Comparison of ENCODE assay signal across 8 cellular contexts in genomic region chr17:7841622-7842379, GRCh38. TPM values are rescaled to one million over a fixed set of nuclear protein-coding genes. Genes with fewer than 3 reads are reported as not detected.
DNase-seq lines count a peak whose midpoint lies in the region; ATAC-seq and TF ChIP-seq lines count a peak whose summit lies in the region.

No MANE protein-coding gene starts in this region.

- ATAC-seq in GM21786 (IDR thresholded peaks at IDR 0.05; ENCODE audit: unreplicated experiment), result no peak

- H3K4me3 ChIP-seq in ascending aorta (peak overlapping the region; percentile 80 to 88), hepatocyte (peak overlapping the region; percentile 73), retinal pigment epithelial cell (ENCODE audit: low read length) (peak overlapping the region; percentile 82)

- no peaks in the 10 kb centered on the region for H3K9me3 ChIP-seq in ascending aorta
- no peaks in the 10 kb centered on the region for H3K9me3 ChIP-seq in hepatocyte (ENCODE audit: low read depth)

- H3K9me2 ChIP-seq in hepatocyte (replicated peaks; ENCODE audit: insufficient read depth), result no peaks in the 10 kb centered on the region

- H3K27me3 ChIP-seq in ascending aorta (no peaks in the 10 kb centered on the region), hepatocyte (no peaks in the 10 kb centered on the region)

- no peak overlapping the region for H2AFZ ChIP-seq in hepatocyte

- H3K79me2 ChIP-seq in hepatocyte, result peaks cover 70% of the 10 kb centered on the region

- H3K27ac ChIP-seq in ascending aorta (peak overlapping the region; percentile 97 to 99), hepatocyte (peak overlapping the region; percentile 99)

- H3K4me1 ChIP-seq in ascending aorta (peaks cover 8 to 35% of the 10 kb centered on the region in 2 donors), hepatocyte (ENCODE audit: insufficient read depth) (peaks cover 36% of the 10 kb centered on the region)

- peak overlapping the region; percentile 94 for H3K4me2 ChIP-seq in hepatocyte

- intact Hi-C loops in ascending aorta (cut with DNase I), result loop anchor here (2.0 to 10.0 kb wide), 7 partner anchors 155 to 827 kb away; partner anchors contain the start of genes FXR2, KCTD11, PHF23 and RNASEK

- peaks cover 52% of the 10 kb centered on the region for H4K20me1 ChIP-seq in hepatocyte (ENCODE audit: insufficient read depth, poor library complexity, severe bottlenecking)

- DNase-seq in DMS79 treated with DMSO at 0.1 percent for 48 hours (lab: John Stamatoyannopoulos, UW), result peak; percentile 89
- peak; percentile 78 for DNase-seq in HCEC 1CT
- DNase-seq in NCI-H146 (lab: John Stamatoyannopoulos, UW), result peak; percentile 86
- peak; percentile 80 for DNase-seq in T-helper 22 cell (ENCODE audit: low read depth)
- DNase-seq in ascending aorta (ENCODE audit: low spot score in 2 of 2), result peak; percentile 88 to 97
- peak; percentile 97 for DNase-seq in hepatocyte (ENCODE audit: low spot score)
- DNase-seq in retinal pigment epithelial cell (ENCODE audit: low read depth), result peak; percentile 66

- peaks cover 6 to 10% of the 10 kb centered on the region in 2 donors for H3K36me3 ChIP-seq in ascending aorta
- no peaks in the 10 kb centered on the region for H3K36me3 ChIP-seq in hepatocyte (replicated peaks; ENCODE audit: insufficient read depth, low read depth)

- TF ChIP-seq CTCF in ascending aorta (IDR thresholded peaks at IDR 0.05) (peak; percentile 6 to 57 (median 21)), hepatocyte (IDR thresholded peaks at IDR 0.05; ENCODE audit: poor library complexity) (peak; percentile 42), retinal pigment epithelial cell (conservative IDR thresholded peaks at IDR 0.05; ENCODE audit: low read depth, low read length) (no peak)

- WGBS in hepatocyte (ENCODE audit: low lambda C conversion rate, missing lambda C conversion rate), result 1% methylated on average over 35 of the region's 69 CpGs

RNA-seq across cellular contexts. Expression of gene KDM6B, which starts 7.8 kb away (rescaled TPM):
- total RNA-seq in ascending aorta, result 20.0 TPM
- 3.3 and 5.9 TPM in 2 replicates for total RNA-seq in hepatocyte
- 10.2 and 11.3 TPM in 2 replicates for polyA plus RNA-seq in hepatocyte

RNA-seq across cellular contexts. Expression of gene TMEM88, which starts 13.1 kb away (rescaled TPM):
- total RNA-seq in ascending aorta, result 223 TPM
- 59.6 and 73.3 TPM in 2 replicates for total RNA-seq in hepatocyte
- 241 and 328 TPM in 2 replicates for polyA plus RNA-seq in hepatocyte

RNA-seq across cellular contexts. Expression of gene NAA38, which starts 15.6 kb away (rescaled TPM):
- total RNA-seq in ascending aorta (59.0 TPM), hepatocyte (49.2 and 66.0 TPM in 2 replicates)
- 147 and 154 TPM in 2 replicates for polyA plus RNA-seq in hepatocyte

RNA-seq across cellular contexts. Expression of gene CYB5D1, which starts 16.0 kb away (rescaled TPM):
- total RNA-seq in ascending aorta (0.21 TPM), hepatocyte (9.1 and 14.1 TPM in 2 replicates)
- 12.2 and 15.1 TPM in 2 replicates for polyA plus RNA-seq in hepatocyte

RNA-seq across cellular contexts. Expression of gene CHD3, which starts 46.8 kb away (rescaled TPM):
- total RNA-seq in ascending aorta (102 TPM), hepatocyte (65.6 and 75.3 TPM in 2 replicates)
- 41.2 and 49.4 TPM in 2 replicates for polyA plus RNA-seq in hepatocyte
